ENCODE assay signal across 1 cellular context in the genomic region with DNA sequence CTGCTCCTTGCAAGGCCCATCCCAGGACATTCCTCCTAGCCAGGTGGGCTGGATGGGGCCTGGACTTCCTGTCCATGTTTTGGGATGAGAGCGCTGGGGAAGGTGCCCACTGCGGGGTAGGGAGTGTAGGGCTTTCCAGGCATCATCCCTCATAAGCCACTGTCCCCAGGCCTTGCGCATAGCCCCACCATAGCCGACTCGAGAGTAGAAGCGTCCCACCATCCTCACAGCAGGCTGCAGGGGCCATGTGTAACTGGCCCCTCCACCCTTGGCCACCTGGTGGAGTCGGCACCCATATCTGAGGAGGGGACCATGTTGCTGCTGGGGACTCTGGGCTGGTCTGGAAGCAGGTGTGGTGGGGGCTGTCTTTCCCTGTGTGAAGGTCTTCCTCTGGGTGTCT.
TF ChIP-seq lines count a peak whose summit lies in the region.

No MANE protein-coding gene starts in this region.

TF ChIP-seq in WTC11, 78 proteins besides CTCF, POLR2A, EP300 and RAD21 (continued from another document):
- TF ChIP-seq ATF3 (CRISPR knock-in tag; conservative IDR thresholded peaks at IDR 0.05) (no peak), MAX (CRISPR knock-in tag; IDR thresholded peaks at IDR 0.05) (no peak), NFE2L1 (CRISPR knock-in tag; IDR thresholded peaks at IDR 0.05) (no peak), SMAD4 (CRISPR knock-in tag; IDR thresholded peaks at IDR 0.05) (no peak), MXD4 (CRISPR knock-in tag; IDR thresholded peaks at IDR 0.05; ENCODE audit: borderline replicate concordance) (no peak)
TF ChIP-seq in WTC11: peak in this region for 0.
